ENCODE assay signal across 1 cellular context in genomic region chr12:62891805-62892549, GRCh38.
TF ChIP-seq lines count a peak whose summit lies in the region.

No MANE protein-coding gene starts in this region.

TF ChIP-seq in HepG2, 621 proteins besides CTCF, POLR2A, EP300 and RAD21 (continued from another document and continues in another):
- no peak for TF ChIP-seq PRDM10 (CRISPR knock-in tag; IDR thresholded peaks at IDR 0.05; ENCODE audit: low read depth)
- peak; percentile 74 for TF ChIP-seq ZNF292 (CRISPR knock-in tag; IDR thresholded peaks at IDR 0.05; ENCODE audit: borderline replicate concordance, low read depth)
- no peak for TF ChIP-seq BCLAF1 (IDR thresholded peaks at IDR 0.05)
- TF ChIP-seq LRRFIP1 (CRISPR knock-in tag; conservative IDR thresholded peaks at IDR 0.05): no peak
- TF ChIP-seq ISL2 (CRISPR knock-in tag; IDR thresholded peaks at IDR 0.05): peak; percentile 98
- TF ChIP-seq ZBTB26 (CRISPR knock-in tag; IDR thresholded peaks at IDR 0.05; ENCODE audit: borderline replicate concordance): no peak
- TF ChIP-seq SALL2 (CRISPR knock-in tag; IDR thresholded peaks at IDR 0.05): no peak
- peak; percentile 43; the same call in 1 of the 2 replicates for TF ChIP-seq DNMT3B (CRISPR knock-in tag; conservative IDR thresholded peaks at IDR 0.05)
- no peak for TF ChIP-seq ZMAT5 (CRISPR knock-in tag; IDR thresholded peaks at IDR 0.05; ENCODE audit: borderline replicate concordance, low read depth)
- TF ChIP-seq PTBP1 (IDR thresholded peaks at IDR 0.05; ENCODE audit: low read depth, low read length, poor library complexity, severe bottlenecking): no peak
- TF ChIP-seq ELF1 (CRISPR knock-in tag; IDR thresholded peaks at IDR 0.05): no peak
- 0 out of 2 replicates have a peak, but pooled peaks have one; percentile 27 for TF ChIP-seq HNF4G (IDR thresholded peaks at IDR 0.05; ENCODE audit: borderline replicate concordance, low read depth, low read length)
- no peak for TF ChIP-seq HNF4G (CRISPR knock-in tag; IDR thresholded peaks at IDR 0.05; ENCODE audit: borderline replicate concordance, low read depth)
- no peak for TF ChIP-seq PRMT3 (CRISPR knock-in tag; IDR thresholded peaks at IDR 0.05; ENCODE audit: borderline replicate concordance, low read depth)
- no peak for TF ChIP-seq STAT5B (CRISPR knock-in tag; IDR thresholded peaks at IDR 0.05)
- peak; percentile 84 for TF ChIP-seq LCORL (IDR thresholded peaks at IDR 0.05)
- no peak; the same call in 1 of the 2 replicates for TF ChIP-seq LCORL (CRISPR knock-in tag; IDR thresholded peaks at IDR 0.05)
- no peak for TF ChIP-seq ZFP90 (CRISPR knock-in tag; IDR thresholded peaks at IDR 0.05; ENCODE audit: borderline replicate concordance)
- no peak for TF ChIP-seq PCBP1 (IDR thresholded peaks at IDR 0.05; ENCODE audit: borderline replicate concordance, low read depth, low read length)
- no peak for TF ChIP-seq ZC3H13 (CRISPR knock-in tag; IDR thresholded peaks at IDR 0.05)
- no peak for TF ChIP-seq ISX (CRISPR knock-in tag; conservative IDR thresholded peaks at IDR 0.05)
- TF ChIP-seq HOXA7 (CRISPR knock-in tag; IDR thresholded peaks at IDR 0.05): no peak
- no peak for TF ChIP-seq ZEB1 (IDR thresholded peaks at IDR 0.05; ENCODE audit: insufficient replicate concordance, low read depth)
- no peak for TF ChIP-seq ZNF407 (CRISPR knock-in tag; IDR thresholded peaks at IDR 0.05; ENCODE audit: not compliant biosample characterization)
- TF ChIP-seq SOX6 (IDR thresholded peaks at IDR 0.05): no peak
- peak; percentile 96 for TF ChIP-seq SOX6 (CRISPR knock-in tag; IDR thresholded peaks at IDR 0.05)
- TF ChIP-seq ZBTB25 (CRISPR knock-in tag; IDR thresholded peaks at IDR 0.05): no peak
- no peak for TF ChIP-seq ZNF781 (CRISPR knock-in tag; IDR thresholded peaks at IDR 0.05; ENCODE audit: borderline replicate concordance, not compliant biosample characterization)
- TF ChIP-seq ZNF224 (CRISPR knock-in tag; IDR thresholded peaks at IDR 0.05): no peak
- TF ChIP-seq ZNF552 (CRISPR knock-in tag; IDR thresholded peaks at IDR 0.05; ENCODE audit: borderline replicate concordance): no peak
- no peak for TF ChIP-seq HIC2 (CRISPR knock-in tag; IDR thresholded peaks at IDR 0.05; ENCODE audit: low read depth)
- no peak for TF ChIP-seq U2AF2 (IDR thresholded peaks at IDR 0.05; ENCODE audit: low read depth, low read length)
- TF ChIP-seq HNRNPK (IDR thresholded peaks at IDR 0.05; ENCODE audit: low read depth, low read length, poor library complexity, severe bottlenecking): no peak
- no peak for TF ChIP-seq KDM5A (IDR thresholded peaks at IDR 0.05; ENCODE audit: borderline replicate concordance, low read length)
